12 cellular contexts compared by ENCODE assay signal in genomic region chr14:61653507-61653906, GRCh38. TPM values are rescaled to one million over a fixed set of nuclear protein-coding genes. Genes with fewer than 3 reads are reported as not detected.
DNase-seq lines count a peak whose midpoint lies in the region; ATAC-seq, FAIRE-seq and TF ChIP-seq lines count a peak whose summit lies in the region.
"Had no signal": no experiment of that assay in that cellular context is flagged by ENCODE, and none has a peak within 500 bp of the region (broad histone marks: within the 10 kb centered on the region; RNA-seq: fewer than 3 reads in every experiment).

No MANE protein-coding gene starts in this region.

- no peak for TF ChIP-seq CTCF in left ventricle myocardium inferior (IDR thresholded peaks at IDR 0.05; ENCODE audit: borderline replicate concordance)
- TF ChIP-seq CTCF in WERI-Rb-1 (IDR thresholded peaks at IDR 0.05; ENCODE audit: low read depth, low read length), result no peak

- H3K27me3 ChIP-seq in left ventricle myocardium inferior (ENCODE audit: low read depth), result no peaks in the 10 kb centered on the region
- H3K27me3 ChIP-seq in WERI-Rb-1 (ENCODE audit: insufficient read depth, low read depth, severe bottlenecking), result no peaks in the 10 kb centered on the region

- peaks cover 17% of the 10 kb centered on the region for H3K4me1 ChIP-seq in left ventricle myocardium inferior
- H3K4me1 ChIP-seq: psoas muscle had no signal

- H3K36me3 ChIP-seq in left ventricle myocardium inferior (no peaks in the 10 kb centered on the region), WERI-Rb-1 (no peaks in the 10 kb centered on the region)

- H3K9me3 ChIP-seq in left ventricle myocardium inferior (replicated peaks) (no peaks in the 10 kb centered on the region), WERI-Rb-1 (ENCODE audit: severe bottlenecking) (no peaks in the 10 kb centered on the region)
- H3K9me3 ChIP-seq: psoas muscle had no signal

- intact Hi-C loops in Right ventricle myocardium superior (cut with DNase I), result no loop called here
- intact Hi-C loops in left ventricle myocardium inferior (cut with micrococcal nuclease), result no loop called here

- peak; percentile 39 for ATAC-seq in Right ventricle myocardium superior (ENCODE audit: poor library complexity)
- ATAC-seq in HG03520 (IDR thresholded peaks at IDR 0.05; ENCODE audit: unreplicated experiment), result no peak

- H3K4me3 ChIP-seq in left ventricle myocardium inferior (no peak overlapping the region), WERI-Rb-1 (ENCODE audit: low read depth, low read length) (no peak overlapping the region)
- H3K4me3 ChIP-seq: psoas muscle had no signal

- peak; percentile 68 for FAIRE-seq in urothelium cell line (lab: Jason Lieb, UNC)
- FAIRE-seq: A204.1 had no signal

- DNase-seq in Right ventricle myocardium superior (no peak), left ventricle myocardium inferior (no peak), WERI-Rb-1 (peak; percentile 41), glomerular endothelial cell (ENCODE audit: extremely low read depth, low read depth, low spot score) (peak; percentile 78), urothelium cell line (ENCODE audit: low spot score) (no peak), GM19238 (ENCODE audit: insufficient read length, low spot score) (no peak), NOMO-1 (lab: John Stamatoyannopoulos, UW; ENCODE audit: unreplicated experiment in 2 of 2) (no peak)
- DNase-seq: NCI-H1105 treated with DMSO at 0.1 percent for 48 hours, psoas muscle, SHP77 treated with DMSO at 0.1 percent for 48 hours had no signal

- no peak overlapping the region for H3K27ac ChIP-seq in left ventricle myocardium inferior (replicated peaks)
- H3K27ac ChIP-seq in WERI-Rb-1, result no peak overlapping the region
- H3K27ac ChIP-seq: psoas muscle had no signal

RNA-seq across cellular contexts. Expression of gene HIF1A, which starts 41.8 kb away (rescaled TPM):
- total RNA-seq in Right ventricle myocardium superior (47.1 TPM), left ventricle myocardium inferior (49.4 TPM), glomerular endothelial cell (323 and 377 TPM in 2 replicates)

Comparison
In these comparisons a context has a peak if more than half of its experiments do, and no peak if none do; other contexts are left out.
1. DNase-seq: peak in WERI-Rb-1 (single experiment) and glomerular endothelial cell (single experiment); none in Right ventricle myocardium superior (single experiment), left ventricle myocardium inferior (single experiment), urothelium cell line (single experiment), GM19238 (single experiment) and NOMO-1 (0 of 2).